ENCODE assay signal across 29 cellular contexts in the genomic region with DNA sequence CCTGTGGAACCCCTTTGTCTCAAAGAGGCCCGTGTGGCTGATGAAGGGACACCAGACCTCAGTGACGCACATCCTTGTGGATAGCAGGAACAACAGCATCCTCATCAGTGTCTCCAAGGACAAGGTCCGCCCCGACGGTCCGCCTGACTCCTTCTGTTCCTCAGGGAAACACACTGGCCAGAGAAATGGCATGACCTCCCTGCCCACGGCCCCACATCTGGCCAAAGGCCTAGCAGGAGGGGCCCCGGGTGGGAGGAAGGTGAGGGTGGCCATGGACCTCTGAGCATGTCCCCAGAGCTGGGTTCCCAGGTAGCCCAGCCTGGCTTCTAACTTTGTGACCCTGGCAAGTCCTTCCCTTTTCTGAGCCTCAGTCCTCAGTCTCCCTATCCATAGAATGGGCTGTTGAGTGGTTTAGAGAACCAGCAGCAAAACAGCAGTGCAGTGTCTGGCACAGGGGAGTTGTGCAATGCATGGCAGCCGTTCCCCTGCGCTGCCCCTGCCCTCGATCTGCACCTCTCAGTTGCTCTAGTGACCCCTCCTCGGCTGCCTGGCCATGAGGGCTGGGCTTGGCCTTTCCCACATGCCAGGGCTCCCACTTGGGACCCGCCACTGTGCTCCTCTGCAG. TPM values are rescaled to one million over a fixed set of nuclear protein-coding genes. Genes with fewer than 3 reads are reported as not detected.
"Had no signal": no experiment of that assay in that cellular context is flagged by ENCODE, and none has a peak within 500 bp of the region (broad histone marks: within the 10 kb centered on the region; RNA-seq: fewer than 3 reads in every experiment).

No MANE protein-coding gene starts in this region.

- H3K27ac ChIP-seq: epithelial cell of prostate, esophagus squamous epithelium, heart right ventricle, left lung, lower lobe of right lung, parathyroid adenoma, psoas muscle, testis, transverse colon had no signal

- H3K9me3 Mint-ChIP-seq: activated B cell treated with CpG ODN at 0.5 μM for 24 hours; activated T-helper 2 cell treated with anti-CD3 and anti-CD28 coated beads, Interferon-gamma antibody, Interleukin-2, Interleukin-4, amounts not matched to agents 10 μg/mL and 5 μg/mL and 100 μg/mL, durations not matched to agents 14 hours and 24 hours and 36 hours; central memory CD8-positive, alpha-beta T cell; dendritic cell treated with granulocyte-macrophage colony-stimulating factor and Interleukin-4, amounts not matched to agents 40 ng/mL and 50 ng/mL, for 4 days; nephron progenitor cell; T-cell; T-helper 2 cell treated with Interferon-gamma antibody and Interleukin-4, amounts not matched to agents 5 μg/mL and 100 μg/mL, for 36 hours had no signal

- H3K4me3 Mint-ChIP-seq: activated B cell treated with CpG ODN at 0.5 μM for 24 hours; activated CD8-positive, alpha-beta memory T cell treated with anti-CD3 and anti-CD28 coated beads, Interleukin-2, amount 10 ng/mL, durations not matched to agents 7 days and 5 days; activated CD8-positive, alpha-beta T cell treated with anti-CD3 and anti-CD28 coated beads, Interleukin-2, amount 10 ng/mL, durations not matched to agents 7 days and 5 days; central memory CD8-positive, alpha-beta T cell; dendritic cell treated with granulocyte-macrophage colony-stimulating factor and Interleukin-4, amounts not matched to agents 40 ng/mL and 50 ng/mL, for 4 days; nephron progenitor cell; T-cell; T-helper 2 cell treated with Interferon-gamma antibody and Interleukin-4, amounts not matched to agents 5 μg/mL and 100 μg/mL, for 36 hours had no signal

- ATAC-seq: activated CD8-positive, alpha-beta memory T cell treated with anti-CD3 and anti-CD28 coated beads, Interleukin-2, amount 10 ng/mL, durations not matched to agents 7 days and 5 days; activated CD8-positive, alpha-beta T cell treated with anti-CD3 and anti-CD28 coated beads, Interleukin-2, amount 10 ng/mL, durations not matched to agents 7 days and 5 days; lower lobe of right lung; psoas muscle; stimulated activated naive CD8-positive, alpha-beta T cell treated with anti-CD3 and anti-CD28 coated beads, Interleukin-15, Interleukin-2, amounts not matched to agents 100 U/mL and 50 U/mL, for 24 hours; T-cell had no signal

- H3K27me3 ChIP-seq: left lung, testis, transverse colon had no signal

- H3K36me3 Mint-ChIP-seq: activated CD8-positive, alpha-beta memory T cell treated with anti-CD3 and anti-CD28 coated beads, Interleukin-2, amount 10 ng/mL, durations not matched to agents 7 days and 5 days; T-cell had no signal

- H3K4me1 Mint-ChIP-seq: activated B cell treated with CpG ODN at 0.5 μM for 24 hours had no signal

- H3K4me1 ChIP-seq: heart right ventricle, left lung, lower lobe of right lung, parathyroid adenoma, psoas muscle, testis, transverse colon had no signal

- H3K27ac Mint-ChIP-seq: activated B cell treated with CpG ODN at 0.5 μM for 24 hours; activated CD8-positive, alpha-beta memory T cell treated with anti-CD3 and anti-CD28 coated beads, Interleukin-2, amount 10 ng/mL, durations not matched to agents 7 days and 5 days; activated T-helper 2 cell treated with anti-CD3 and anti-CD28 coated beads, Interferon-gamma antibody, Interleukin-2, Interleukin-4, amounts not matched to agents 10 μg/mL and 5 μg/mL and 100 μg/mL, durations not matched to agents 14 hours and 24 hours and 36 hours; dendritic cell treated with granulocyte-macrophage colony-stimulating factor and Interleukin-4, amounts not matched to agents 40 ng/mL and 50 ng/mL, for 4 days; nephron progenitor cell; T-helper 2 cell treated with Interferon-gamma antibody and Interleukin-4, amounts not matched to agents 5 μg/mL and 100 μg/mL, for 36 hours had no signal

- H3K36me3 ChIP-seq: esophagus squamous epithelium, heart right ventricle, left lung, lower lobe of right lung, transverse colon had no signal

- H3K9ac ChIP-seq: parathyroid adenoma had no signal

- H3K4me3 ChIP-seq: esophagus squamous epithelium, heart right ventricle, left lung, lower lobe of right lung, psoas muscle, testis, transverse colon had no signal

- H3K9me3 ChIP-seq: esophagus squamous epithelium, heart right ventricle, left lung, lower lobe of right lung, psoas muscle, testis, transverse colon had no signal

- H3K79me2 ChIP-seq: parathyroid adenoma had no signal

- DNase-seq: activated B cell treated with CpG ODN at 0.5 μM for 24 hours; activated CD4-positive, alpha-beta T cell treated with anti-CD3 and anti-CD28 coated beads, Interleukin-2, amount 50 U/mL, for 1 hour; activated CD8-positive, alpha-beta memory T cell treated with anti-CD3 and anti-CD28 coated beads, Interleukin-2, amount 10 ng/mL, durations not matched to agents 7 days and 5 days; activated CD8-positive, alpha-beta T cell treated with anti-CD3 and anti-CD28 coated beads, Interleukin-2, amount 10 ng/mL, durations not matched to agents 7 days and 5 days; activated naive CD4-positive, alpha-beta T cell treated with Interleukin-2 at 50 U/mL for 16 hours; activated T-cell treated with anti-CD3 and anti-CD28 coated beads, Interleukin-2, amount 50 U/mL, for 48 hours; amniotic stem cell; esophagus squamous epithelium; foreskin melanocyte; heart right ventricle; left lung; lower lobe of right lung; nephron progenitor cell; right cardiac atrium; stimulated activated CD4-positive, alpha-beta T cell treated with anti-CD3 and anti-CD28 coated beads, Interleukin-2, amount 100 ng/mL, for 48 hours; stimulated activated naive CD8-positive, alpha-beta T cell treated with anti-CD3 and anti-CD28 coated beads, Interleukin-15, Interleukin-2, amounts not matched to agents 100 U/mL and 50 U/mL, for 24 hours; T-cell; testis; transverse colon had no signal

- H2AFZ ChIP-seq: parathyroid adenoma had no signal

- FAIRE-seq: endometrium, urothelium cell line had no signal

- H3K27me3 Mint-ChIP-seq: activated B cell treated with CpG ODN at 0.5 μM for 24 hours; activated CD8-positive, alpha-beta memory T cell treated with anti-CD3 and anti-CD28 coated beads, Interleukin-2, amount 10 ng/mL, durations not matched to agents 7 days and 5 days; central memory CD8-positive, alpha-beta T cell; T-cell had no signal

RNA-seq across cellular contexts. Expression of a gene that starts 48.3 kb away (rescaled TPM):
- total RNA-seq: glomerular endothelial cell had no signal
- polyA plus RNA-seq: right cardiac atrium had no signal
